Comparison of ENCODE assay signal across 15 cellular contexts in the genomic region with DNA sequence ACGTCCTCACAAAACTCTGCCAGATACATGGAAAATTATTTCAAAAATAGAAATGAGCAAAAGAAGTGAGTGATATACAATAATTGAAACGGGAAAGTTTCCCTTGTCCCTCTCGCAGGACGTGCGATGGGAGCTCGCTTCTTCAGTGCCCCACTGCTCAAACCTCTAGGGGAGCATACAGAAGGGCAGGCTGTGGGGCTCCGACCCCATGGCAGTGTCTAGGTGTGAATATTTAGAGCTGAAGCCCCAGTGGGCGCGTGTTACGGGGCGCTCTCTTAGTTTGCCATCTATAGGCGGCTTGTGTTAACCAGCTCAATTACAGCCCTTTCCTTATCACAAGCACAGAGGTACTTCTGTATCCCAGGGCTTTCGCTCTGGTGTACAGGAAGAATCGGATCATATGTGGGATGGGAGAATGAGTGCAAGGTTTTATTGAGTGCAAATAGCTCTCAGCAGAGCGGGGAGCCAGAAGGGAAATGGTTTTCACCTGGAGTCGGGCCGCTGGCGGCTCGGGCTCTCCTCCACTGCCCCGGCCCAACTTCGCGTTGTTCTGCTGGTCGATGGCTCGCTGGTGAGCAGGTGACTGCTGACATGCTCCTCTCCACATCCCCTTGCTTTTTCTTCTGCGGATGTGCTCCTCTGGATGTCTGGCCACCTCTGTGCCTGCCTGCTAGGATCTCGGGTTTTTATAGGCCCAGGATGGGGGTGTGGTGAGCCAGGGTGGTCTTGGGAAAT.
DNase-seq lines count a peak whose midpoint lies in the region; FAIRE-seq and TF ChIP-seq lines count a peak whose summit lies in the region.
"Had no signal": no experiment of that assay in that cellular context is flagged by ENCODE, and none has a peak within 500 bp of the region (broad histone marks: within the 10 kb centered on the region; RNA-seq: fewer than 3 reads in every experiment).

No MANE protein-coding gene starts in this region.

- H3K9ac ChIP-seq in H1 (replicated peaks in 1 of 4; ENCODE audit: extremely low read depth in 1 of 4, low read depth in 3 of 4, low read length in 3 of 4): no peak overlapping the region

- no peak overlapping the region for H2BK120ac ChIP-seq in H1 (replicated peaks; ENCODE audit: low read depth, low read length)

- no peaks in the 10 kb centered on the region for H3K79me1 ChIP-seq in H1 (ENCODE audit: low read depth, low read length)

- DNase-seq in DMS153 treated with DMSO at 0.1 percent for 48 hours (lab: John Stamatoyannopoulos, UW; ENCODE audit: unreplicated experiment) (peak; percentile 30), HT1080 (ENCODE audit: low read depth) (peak; percentile 25), H1 (ENCODE audit: low read depth in 1 of 2, low spot score in 2 of 2) (no peak), ACHN (no peak), GM12891 (ENCODE audit: insufficient read length, low spot score) (no peak), amygdala (lab: John Stamatoyannopoulos, UW) (no peak)
- DNase-seq in activated CD4-positive, alpha-beta T cell treated with anti-CD3 and anti-CD28 coated beads for 48 hours: no peak
- DNase-seq: BE2C; CD4-positive, alpha-beta memory T cell; DMS53; GOT3; HCEC 1CT had no signal

- H2AFZ ChIP-seq in H1 (ENCODE audit: low read length): no peak overlapping the region

- H3K4me3 ChIP-seq in H1 (ENCODE audit: extremely low read depth in 1 of 4, insufficient read depth in 2 of 4, low read depth in 3 of 4, low read length in 4 of 4): no peak overlapping the region
- H3K4me3 ChIP-seq: GM12878 had no signal

- H3K9me3 ChIP-seq in H1 (ENCODE audit: insufficient read depth in 2 of 2, low read depth in 1 of 2, low read length in 1 of 2): no peaks in the 10 kb centered on the region
- H3K9me3 ChIP-seq: BE2C had no signal

- H3K4me2 ChIP-seq in H1 (ENCODE audit: insufficient read depth in 1 of 2, low read depth in 2 of 2, low read length in 2 of 2): no peak overlapping the region

- H3K23me2 ChIP-seq in H1 (ENCODE audit: low read depth, low read length): no peaks in the 10 kb centered on the region

- no peak overlapping the region for H3K27ac ChIP-seq in H1 (ENCODE audit: low read depth, low read length)
- H3K27ac ChIP-seq: C4-2B had no signal

- no peak overlapping the region for H2BK15ac ChIP-seq in H1 (ENCODE audit: low read length)

- H3K56ac ChIP-seq in H1 (replicated peaks; ENCODE audit: insufficient read length, low read depth, low read length): no peak overlapping the region

- H3K36me3 ChIP-seq in H1 (ENCODE audit: control insufficient read depth in 2 of 4, insufficient read depth in 4 of 4, low read length in 3 of 4): no peaks in the 10 kb centered on the region
- H3K36me3 ChIP-seq: BE2C had no signal

- no peaks in the 10 kb centered on the region for H3K27me3 ChIP-seq in H1 (replicated peaks in 1 of 4; ENCODE audit: control insufficient read depth in 3 of 4, extremely low read depth in 1 of 4, insufficient read depth in 3 of 4, low read length in 3 of 4)
- H3K27me3 ChIP-seq: BE2C had no signal

- CTCF ChIA-PET in H1 (lab: Charles Lee; ENCODE audit: partially characterized antibody): interaction anchor here (0.7 to 1.1 kb wide), 3 partner anchors 11 to 947 kb away, joined by 3 to 4 read pairs (median 3); no protein-coding TSS in a partner anchor

- H2AK5ac ChIP-seq in H1 (ENCODE audit: low read depth, low read length): no peak overlapping the region

- TF ChIP-seq RAD21 in H1 (IDR thresholded peaks at IDR 0.05 in 1 of 2, conservative IDR thresholded peaks at IDR 0.05 in 1 of 2; ENCODE audit: low read depth in 2 of 2, low read length in 2 of 2): no peak

- POLR2A ChIA-PET in H1 (lab: Charles Lee; ENCODE audit: partially characterized antibody): no interaction called here

- no peak for TF ChIP-seq EP300 in H1 (IDR thresholded peaks at IDR 0.05; ENCODE audit: borderline replicate concordance in 1 of 2, low read depth in 2 of 2, low read length in 2 of 2)

- H3K4me1 ChIP-seq in H1 (replicated peaks in 1 of 4; ENCODE audit: control insufficient read depth in 3 of 4, insufficient read depth in 4 of 4, low read length in 3 of 4): no peaks in the 10 kb centered on the region
- H3K4me1 ChIP-seq: BE2C had no signal

- WGBS in H1 (ENCODE audit: extremely low coverage in 1 of 2, insufficient coverage in 1 of 2, insufficient read length in 1 of 2, insufficient replicate concordance in 2 of 2, low coverage in 1 of 2, low lambda C conversion rate in 2 of 2, missing lambda C conversion rate in 1 of 2), 2 experiments: 93% methylated on average over 26 of the region's 26 CpGs; no CpG with 5 or more reads in 1 of the 2 experiments

- no peak overlapping the region for H3K14ac ChIP-seq in H1 (ENCODE audit: insufficient read length)

- no peaks in the 10 kb centered on the region for H3K79me2 ChIP-seq in H1 (ENCODE audit: control insufficient read depth in 1 of 2, insufficient read depth in 2 of 2, low read length in 2 of 2)

- FAIRE-seq in H1 (lab: Jason Lieb, UNC): no peak
- no peak for FAIRE-seq in GM12891 (lab: Jason Lieb, UNC)
- FAIRE-seq: D721Med, GM12878 had no signal

- no peak overlapping the region for H2BK5ac ChIP-seq in H1 (ENCODE audit: low read depth, low read length)

- TF ChIP-seq POLR2A in H1 (IDR thresholded peaks at IDR 0.05; ENCODE audit: control extremely low read depth in 1 of 2, low read depth in 2 of 2, low read length in 2 of 2): no peak
- no peak for TF ChIP-seq POLR2A in GM12891 (IDR thresholded peaks at IDR 0.05; ENCODE audit: low read depth, low read length)

- in situ Hi-C loops in ACHN (cut with HindIII; ENCODE audit: low pct_ligation_motif_present, low pct_unique_long_range_greater_than_20kb, low sequenced_read_pairs): no loop called here

- no peak overlapping the region for H2BK12ac ChIP-seq in H1 (ENCODE audit: low read depth, low read length)

- no peak overlapping the region for H3K23ac ChIP-seq in H1 (ENCODE audit: insufficient read length)

- no peak overlapping the region for H3K18ac ChIP-seq in H1 (ENCODE audit: extremely low read depth, low read length)

- no peak for TF ChIP-seq CTCF in H1 (IDR thresholded peaks at IDR 0.05; ENCODE audit: control extremely low read depth in 1 of 3, insufficient read depth in 1 of 3, low read depth in 1 of 3, low read length in 3 of 3)

- no peak overlapping the region for H4K91ac ChIP-seq in H1 (replicated peaks; ENCODE audit: insufficient read length, low read length)

- H3K4ac ChIP-seq in H1 (replicated peaks; ENCODE audit: insufficient read length, low read depth, low read length): no peak overlapping the region

- H4K5ac ChIP-seq in H1 (ENCODE audit: insufficient read length, low read depth, low read length): no peak overlapping the region

- H2BK20ac ChIP-seq in H1 (ENCODE audit: low read length): no peak overlapping the region

- 0 out of 2 replicates have a peak overlapping the region, but pooled peaks have one; percentile 57 for H4K8ac ChIP-seq in H1 (ENCODE audit: extremely low read depth, insufficient read depth, low read length)

- H4K20me1 ChIP-seq in H1 (replicated peaks in 1 of 2; ENCODE audit: control insufficient read depth in 1 of 2, insufficient read depth in 2 of 2, low read length in 2 of 2): no peaks in the 10 kb centered on the region

TF ChIP-seq in H1, 55 proteins besides CTCF, POLR2A, EP300 and RAD21:
- TF ChIP-seq SP1 (IDR thresholded peaks at IDR 0.05; ENCODE audit: low read depth, low read length) (no peak), CHD1 (IDR thresholded peaks at IDR 0.05; ENCODE audit: low read depth, low read length) (no peak), SIRT6 (IDR thresholded peaks at IDR 0.05; ENCODE audit: low read length) (no peak), EGR1 (IDR thresholded peaks at IDR 0.05; ENCODE audit: borderline replicate concordance, low read depth, low read length) (no peak), CREB1 (IDR thresholded peaks at IDR 0.05) (no peak), BRCA1 (IDR thresholded peaks at IDR 0.05; ENCODE audit: low read depth, low read length) (no peak), SP4 (IDR thresholded peaks at IDR 0.05; ENCODE audit: low read length) (no peak), TAF1 (IDR thresholded peaks at IDR 0.05; ENCODE audit: low read depth, low read length) (no peak), POLR2AphosphoS5 (IDR thresholded peaks at IDR 0.05; ENCODE audit: low read depth, low read length) (no peak), KDM5A (IDR thresholded peaks at IDR 0.05; ENCODE audit: low read length) (no peak), KDM4A (IDR thresholded peaks at IDR 0.05; ENCODE audit: low read depth, low read length, severe bottlenecking) (no peak)
- TF ChIP-seq, protein P1, sequence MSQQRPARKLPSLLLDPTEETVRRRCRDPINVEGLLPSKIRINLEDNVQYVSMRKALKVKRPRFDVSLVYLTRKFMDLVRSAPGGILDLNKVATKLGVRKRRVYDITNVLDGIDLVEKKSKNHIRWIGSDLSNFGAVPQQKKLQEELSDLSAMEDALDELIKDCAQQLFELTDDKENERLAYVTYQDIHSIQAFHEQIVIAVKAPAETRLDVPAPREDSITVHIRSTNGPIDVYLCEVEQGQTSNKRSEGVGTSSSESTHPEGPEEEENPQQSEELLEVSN (IDR thresholded peaks at IDR 0.05): no peak

TF ChIP-seq in GM12891, 5 proteins besides CTCF, POLR2A, EP300 and RAD21:
- TF ChIP-seq TAF1 (IDR thresholded peaks at IDR 0.05; ENCODE audit: low read depth, low read length) (no peak), PAX5 (IDR thresholded peaks at IDR 0.05; ENCODE audit: insufficient read depth, low read length, severe bottlenecking) (no peak), POLR2AphosphoS5 (IDR thresholded peaks at IDR 0.05; ENCODE audit: low read depth, low read length) (no peak), POU2F2 (IDR thresholded peaks at IDR 0.05; ENCODE audit: low read depth, low read length) (no peak), SPI1 (IDR thresholded peaks at IDR 0.05; ENCODE audit: low read depth, low read length) (no peak)
TF ChIP-seq in GM12891: peak in this region for 0.

Comparison
In these comparisons a context has a peak if more than half of its experiments do, and no peak if none do; other contexts are left out.
1. DNase-seq: peak in DMS153 treated with DMSO at 0.1 percent for 48 hours (single experiment) and HT1080 (single experiment); none in H1 (0 of 2), ACHN (single experiment), GM12891 (single experiment), amygdala (0 of 56) and activated CD4-positive, alpha-beta T cell treated with anti-CD3 and anti-CD28 coated beads for 48 hours (single experiment).